Comparison of ENCODE assay signal across 7 cellular contexts in genomic region chr15:70761931-70762468, GRCh38. TPM values are rescaled to one million over a fixed set of nuclear protein-coding genes. Genes with fewer than 3 reads are reported as not detected.
DNase-seq lines count a peak whose midpoint lies in the region; ATAC-seq lines count a peak whose summit lies in the region.

No MANE protein-coding gene starts in this region.

- no peaks in the 10 kb centered on the region for H3K36me3 ChIP-seq in iPS-15b (ENCODE audit: control insufficient read depth, insufficient read depth, low read length)

- peaks cover 61% of the 10 kb centered on the region for H3K27me3 Mint-ChIP-seq in activated T-helper 2 cell treated with anti-CD3 and anti-CD28 coated beads, Interferon-gamma antibody, Interleukin-2, Interleukin-4, amounts not matched to agents 10 μg/mL and 5 μg/mL and 100 μg/mL, durations not matched to agents 14 hours and 24 hours and 36 hours (ENCODE audit: low read depth)

- peaks cover 16% of the 10 kb centered on the region for H3K4me1 ChIP-seq in iPS-15b (ENCODE audit: control insufficient read depth, insufficient read depth, low read length)

- H3K36me3 Mint-ChIP-seq in activated T-helper 2 cell treated with anti-CD3 and anti-CD28 coated beads, Interferon-gamma antibody, Interleukin-2, Interleukin-4, amounts not matched to agents 10 μg/mL and 5 μg/mL and 100 μg/mL, durations not matched to agents 14 hours and 24 hours and 36 hours (ENCODE audit: low read depth) = no peaks in the 10 kb centered on the region
- H3K36me3 Mint-ChIP-seq in stimulated activated effector memory CD8-positive, alpha-beta T cell treated with anti-CD3 and anti-CD28 coated beads, Interleukin-12 subunit alpha, Interleukin-12 subunit beta, amount 100 ng/mL, for 72 hours = no peaks in the 10 kb centered on the region

- H3K9ac ChIP-seq in iPS-15b (ENCODE audit: low read depth, low read length) = no peak overlapping the region

- H3K27me3 ChIP-seq in iPS-15b (ENCODE audit: control insufficient read depth, insufficient read depth, low read length) = no peaks in the 10 kb centered on the region

- intact Hi-C loops in activated T-helper 2 cell treated with anti-CD3 and anti-CD28 coated beads, Interferon-gamma antibody, Interleukin-2, Interleukin-4, amounts not matched to agents 10 μg/mL and 5 μg/mL and 100 μg/mL, durations not matched to agents 14 hours and 24 hours and 36 hours (cut with micrococcal nuclease) = loop anchor here (5.0 kb wide), 1 partner anchor 90 kb away; no protein-coding TSS in a partner anchor

- no peaks in the 10 kb centered on the region for H3K9me3 Mint-ChIP-seq in activated T-helper 2 cell treated with anti-CD3 and anti-CD28 coated beads, Interferon-gamma antibody, Interleukin-2, Interleukin-4, amounts not matched to agents 10 μg/mL and 5 μg/mL and 100 μg/mL, durations not matched to agents 14 hours and 24 hours and 36 hours
- H3K9me3 Mint-ChIP-seq in stimulated activated effector memory CD8-positive, alpha-beta T cell treated with anti-CD3 and anti-CD28 coated beads, Interleukin-12 subunit alpha, Interleukin-12 subunit beta, amount 100 ng/mL, for 72 hours = no peaks in the 10 kb centered on the region

- peaks cover 9% of the 10 kb centered on the region for H3K4me1 Mint-ChIP-seq in activated T-helper 2 cell treated with anti-CD3 and anti-CD28 coated beads, Interferon-gamma antibody, Interleukin-2, Interleukin-4, amounts not matched to agents 10 μg/mL and 5 μg/mL and 100 μg/mL, durations not matched to agents 14 hours and 24 hours and 36 hours (ENCODE audit: low read depth)
- peaks cover 13% of the 10 kb centered on the region for H3K4me1 Mint-ChIP-seq in stimulated activated effector memory CD8-positive, alpha-beta T cell treated with anti-CD3 and anti-CD28 coated beads, Interleukin-12 subunit alpha, Interleukin-12 subunit beta, amount 100 ng/mL, for 72 hours

- peak; percentile 31 for DNase-seq in HT1080 (ENCODE audit: low read depth)
- DNase-seq in activated T-helper 2 cell treated with anti-CD3 and anti-CD28 coated beads, Interferon-gamma antibody, Interleukin-2, Interleukin-4, amounts not matched to agents 10 μg/mL and 5 μg/mL and 100 μg/mL, durations not matched to agents 14 hours and 24 hours and 36 hours (ENCODE audit: low spot score) = no peak
- DNase-seq in stimulated activated effector memory CD8-positive, alpha-beta T cell treated with anti-CD3 and anti-CD28 coated beads, Interleukin-12 subunit alpha, Interleukin-12 subunit beta, amount 100 ng/mL, for 72 hours (ENCODE audit: low spot score in 2 of 2) = no peak
- no peak for DNase-seq in NCI-H510A treated with DMSO at 0.1 percent for 48 hours (lab: John Stamatoyannopoulos, UW)
- DNase-seq in putamen (ENCODE audit: low spot score) = no peak

- peak overlapping the region; percentile 70 for H3K4me3 Mint-ChIP-seq in activated T-helper 2 cell treated with anti-CD3 and anti-CD28 coated beads, Interferon-gamma antibody, Interleukin-2, Interleukin-4, amounts not matched to agents 10 μg/mL and 5 μg/mL and 100 μg/mL, durations not matched to agents 14 hours and 24 hours and 36 hours (ENCODE audit: low read depth)
- H3K4me3 Mint-ChIP-seq in stimulated activated effector memory CD8-positive, alpha-beta T cell treated with anti-CD3 and anti-CD28 coated beads, Interleukin-12 subunit alpha, Interleukin-12 subunit beta, amount 100 ng/mL, for 72 hours = peak overlapping the region; percentile 74

- H3K9me3 ChIP-seq in iPS-15b (ENCODE audit: control insufficient read depth, insufficient read depth, low read length) = no peaks in the 10 kb centered on the region

- H3K27ac Mint-ChIP-seq in activated T-helper 2 cell treated with anti-CD3 and anti-CD28 coated beads, Interferon-gamma antibody, Interleukin-2, Interleukin-4, amounts not matched to agents 10 μg/mL and 5 μg/mL and 100 μg/mL, durations not matched to agents 14 hours and 24 hours and 36 hours = no peak overlapping the region
- no peak overlapping the region for H3K27ac Mint-ChIP-seq in stimulated activated effector memory CD8-positive, alpha-beta T cell treated with anti-CD3 and anti-CD28 coated beads, Interleukin-12 subunit alpha, Interleukin-12 subunit beta, amount 100 ng/mL, for 72 hours

- no peak for ATAC-seq in stimulated activated effector memory CD8-positive, alpha-beta T cell treated with anti-CD3 and anti-CD28 coated beads, Interleukin-12 subunit alpha, Interleukin-12 subunit beta, amount 100 ng/mL, for 72 hours
- no peak for ATAC-seq in GM18907 (IDR thresholded peaks at IDR 0.05; ENCODE audit: unreplicated experiment)

- H3K4me3 ChIP-seq in iPS-15b (ENCODE audit: low read depth, low read length) = peak overlapping the region; percentile 93

RNA-seq across cellular contexts. Expression of gene UACA, which starts 1.4 kb away (rescaled TPM):
- 38.9 and 56.1 TPM in 2 replicates for total RNA-seq in HT1080 (2014; rRNA removed; shearing (Covaris generic))
- polyA plus RNA-seq in HT1080 (2015; cell fraction: cytosol; rRNA removed) = 30.4 and 40.3 TPM in 2 replicates
- 211 and 226 TPM in 2 replicates for polyA plus RNA-seq in HT1080 (2015; cell fraction: nucleus; rRNA removed)
- 1.1 and 1.3 TPM in 2 replicates for total RNA-seq in activated T-helper 2 cell treated with anti-CD3 and anti-CD28 coated beads, Interferon-gamma antibody, Interleukin-2, Interleukin-4, amounts not matched to agents 10 μg/mL and 5 μg/mL and 100 μg/mL, durations not matched to agents 14 hours and 24 hours and 36 hours

Comparison
In these comparisons a context has a peak if more than half of its experiments do, and no peak if none do; other contexts are left out.
1. RNA of gene UACA, which starts 1.4 kb away (total RNA-seq): 38.9 to 56.1 TPM in HT1080; 1.1 to 1.3 TPM in activated T-helper 2 cell treated with anti-CD3 and anti-CD28 coated beads, Interferon-gamma antibody, Interleukin-2, Interleukin-4, amounts not matched to agents 10 μg/mL and 5 μg/mL and 100 μg/mL, durations not matched to agents 14 hours and 24 hours and 36 hours; every median in the first group is over 10 times any median in the second.